ENCODE assay signal across 10 cellular contexts in the genomic region with DNA sequence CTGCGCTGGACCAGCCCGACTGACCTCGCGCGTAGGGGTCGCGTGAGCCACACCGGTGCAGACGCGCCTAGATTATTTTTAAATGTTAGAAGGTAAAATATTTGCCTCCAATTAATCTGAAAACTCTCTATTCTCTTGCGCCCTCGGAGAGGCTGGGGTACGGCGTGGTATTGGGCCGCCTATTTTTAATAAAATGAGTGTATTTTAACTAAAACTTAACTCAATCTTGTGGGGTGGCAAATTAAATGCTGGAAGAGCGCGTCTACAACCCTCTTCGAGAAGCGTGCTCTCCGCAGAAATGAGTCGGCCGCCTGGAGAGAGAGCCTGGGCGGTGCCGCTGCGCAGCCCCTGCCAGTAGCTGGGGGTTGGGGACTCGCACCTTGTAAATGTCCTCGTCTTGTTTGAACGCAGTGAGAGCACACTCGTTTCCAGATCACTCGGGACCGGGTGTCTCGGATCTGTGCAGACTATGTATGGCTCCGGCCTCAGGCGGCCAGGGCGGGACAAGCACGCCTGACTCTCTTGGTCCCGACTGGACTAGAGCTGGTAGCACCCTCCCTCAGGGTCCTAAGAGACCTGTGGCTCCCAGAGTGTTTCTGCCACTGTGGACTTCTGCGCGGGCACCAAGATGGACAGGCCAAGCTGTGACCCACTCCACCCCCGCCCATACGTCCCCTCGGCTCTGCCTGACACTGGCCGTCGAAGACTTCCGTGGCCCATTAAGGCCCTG. TPM values are rescaled to one million over a fixed set of nuclear protein-coding genes. Genes with fewer than 3 reads are reported as not detected.
DNase-seq lines count a peak whose midpoint lies in the region; ATAC-seq and TF ChIP-seq lines count a peak whose summit lies in the region.
"Had no signal": no experiment of that assay in that cellular context is flagged by ENCODE, and none has a peak within 500 bp of the region (broad histone marks: within the 10 kb centered on the region; RNA-seq: fewer than 3 reads in every experiment).

No MANE protein-coding gene starts in this region.

- no peak for ATAC-seq in T-helper 17 cell
- ATAC-seq in HG03097 (IDR thresholded peaks at IDR 0.05; ENCODE audit: low FRiP score, unreplicated experiment), result no peak
- ATAC-seq in GM19397 (IDR thresholded peaks at IDR 0.05; ENCODE audit: unreplicated experiment), result no peak
- no peak for ATAC-seq in HG03439 (IDR thresholded peaks at IDR 0.05; ENCODE audit: unreplicated experiment)
- ATAC-seq: activated CD4-positive, CD25-positive, alpha-beta regulatory T cell treated with anti-CD3 and anti-CD28 coated beads, Interleukin-2, amount 50 U/mL, for 24 hours had no signal

- H3K27ac Mint-ChIP-seq in CD4-positive, alpha-beta memory T cell, result no peak overlapping the region
- peak overlapping the region; percentile 19 for H3K27ac Mint-ChIP-seq in T-helper 17 cell

- no peak for DNase-seq in CD4-positive, alpha-beta memory T cell
- DNase-seq in T-helper 17 cell (no peak), HCEC 1CT (no peak)
- DNase-seq: NCI-H2029 had no signal

- H3K9ac ChIP-seq in iPS-18a (ENCODE audit: low read length), result no peak overlapping the region
- H3K9ac ChIP-seq in parathyroid adenoma, result peak overlapping the region; percentile 96

- CTCF ChIA-PET in CD4-positive, alpha-beta memory T cell (lab: Charles Lee; ENCODE audit: partially characterized antibody), result interaction anchor here (1.0 kb wide), 1 partner anchor 1641 kb away, joined by 3 read pairs; no protein-coding TSS in a partner anchor

- peaks cover 53 to 58% of the 10 kb centered on the region in 2 donors for H3K27me3 Mint-ChIP-seq in CD4-positive, alpha-beta memory T cell
- peaks cover 77% of the 10 kb centered on the region for H3K27me3 Mint-ChIP-seq in T-helper 17 cell

- H3K79me2 ChIP-seq in parathyroid adenoma, result peaks cover 28% of the 10 kb centered on the region

- H3K36me3 ChIP-seq in CD4-positive, alpha-beta memory T cell (ENCODE audit: insufficient read depth, low read length), result no peaks in the 10 kb centered on the region
- no peaks in the 10 kb centered on the region for H3K36me3 ChIP-seq in iPS-18a (ENCODE audit: control insufficient read depth, low read depth, low read length)
- peaks cover 20% of the 10 kb centered on the region for H3K36me3 ChIP-seq in parathyroid adenoma (ENCODE audit: control insufficient read depth, insufficient read depth, low read length)

- H3K27ac ChIP-seq in CD4-positive, alpha-beta memory T cell (ENCODE audit: low read depth, low read length), result no peak overlapping the region
- H3K27ac ChIP-seq in iPS-18a (ENCODE audit: low read length), result no peak overlapping the region
- peak overlapping the region; percentile 98 for H3K27ac ChIP-seq in parathyroid adenoma

- peaks cover 18% of the 10 kb centered on the region for H3K27me3 ChIP-seq in CD4-positive, alpha-beta memory T cell (ENCODE audit: insufficient read depth, low read length)
- H3K27me3 ChIP-seq in iPS-18a (ENCODE audit: control insufficient read depth, insufficient read depth, low read length) (peaks cover 100% of the 10 kb centered on the region), parathyroid adenoma (ENCODE audit: control insufficient read depth, insufficient read depth, low read length) (no peaks in the 10 kb centered on the region)

- no peaks in the 10 kb centered on the region for H3K36me3 Mint-ChIP-seq in CD4-positive, alpha-beta memory T cell
- peaks cover 10% of the 10 kb centered on the region for H3K36me3 Mint-ChIP-seq in T-helper 17 cell (ENCODE audit: low read depth)

- no peak overlapping the region for H2AFZ ChIP-seq in parathyroid adenoma

- peak overlapping the region in 5 of 8 donors; percentile 29 to 61 (median 43) for H3K4me3 Mint-ChIP-seq in CD4-positive, alpha-beta memory T cell
- H3K4me3 Mint-ChIP-seq in T-helper 17 cell, result peak overlapping the region; percentile 21

- H3K9me3 Mint-ChIP-seq in CD4-positive, alpha-beta memory T cell, result peaks cover 0 to 5% (median 0%) of the 10 kb centered on the region in 8 donors

- POLR2A ChIA-PET in CD4-positive, alpha-beta memory T cell (lab: Charles Lee; ENCODE audit: partially characterized antibody), result no interaction called here

- no peak for TF ChIP-seq CTCF in parathyroid adenoma (IDR thresholded peaks at IDR 0.05)

- H3K4me1 ChIP-seq in CD4-positive, alpha-beta memory T cell (ENCODE audit: insufficient read depth, low read length), result peaks cover 11% of the 10 kb centered on the region
- H3K4me1 ChIP-seq in iPS-18a (ENCODE audit: control insufficient read depth, low read depth, low read length) (peaks cover 12% of the 10 kb centered on the region), parathyroid adenoma (peaks cover 31% of the 10 kb centered on the region)

- H3K4me3 ChIP-seq in CD4-positive, alpha-beta memory T cell (ENCODE audit: low read length in 2 of 2), result no peak overlapping the region
- H3K4me3 ChIP-seq in iPS-18a (ENCODE audit: low read length) (peak overlapping the region; percentile 60), parathyroid adenoma (ENCODE audit: low read depth, low read length) (peak overlapping the region; percentile 95)

- H3K9me3 ChIP-seq in CD4-positive, alpha-beta memory T cell (ENCODE audit: control insufficient read depth in 1 of 2, low read length in 2 of 2), result no peaks in the 10 kb centered on the region
- H3K9me3 ChIP-seq in T-helper 17 cell (ENCODE audit: control insufficient read depth, low read length, poor library complexity, severe bottlenecking), result no peaks in the 10 kb centered on the region
- H3K9me3 ChIP-seq in iPS-18a (ENCODE audit: control insufficient read depth, low read depth, low read length), result no peaks in the 10 kb centered on the region
- H3K9me3 ChIP-seq in parathyroid adenoma (ENCODE audit: control insufficient read depth, low read length), result no peaks in the 10 kb centered on the region

- intact Hi-C loops in CD4-positive, alpha-beta memory T cell (cut with micrococcal nuclease), result no loop called here

- H3K4me2 ChIP-seq in parathyroid adenoma (ENCODE audit: low read length), result peak overlapping the region; percentile 96

- H3K4me1 Mint-ChIP-seq in CD4-positive, alpha-beta memory T cell, result peaks cover 0 to 13% (median 9%) of the 10 kb centered on the region in 4 donors
- peaks cover 8% of the 10 kb centered on the region for H3K4me1 Mint-ChIP-seq in T-helper 17 cell

RNA-seq across cellular contexts. Expression of a gene that starts 2.0 kb away (rescaled TPM):
- total RNA-seq in CD4-positive, alpha-beta memory T cell, result 1 to 10 TPM; 2.2 to 2.6 TPM
- polyA plus RNA-seq in CD4-positive, alpha-beta memory T cell, result under 1 TPM in 1 of 2 donors, not detected in 1; 0.07 TPM
- 1 to 10 TPM in 1 of 2 donors, under 1 TPM in 1; 0.86 to 8.9 TPM for total RNA-seq in T-helper 17 cell

Comparison
In these comparisons a context has a peak if more than half of its experiments do, and no peak if none do; other contexts are left out.
1. H3K4me3 ChIP-seq: peak in iPS-18a (single experiment) and parathyroid adenoma (single experiment); none in CD4-positive, alpha-beta memory T cell (0 of 2).